In genomic region chr2:173965372-173966025, GRCh38 we compare ENCODE assay signal across 8 cellular contexts. TPM values are rescaled to one million over a fixed set of nuclear protein-coding genes. Genes with fewer than 3 reads are reported as not detected.
DNase-seq lines count a peak whose midpoint lies in the region; ATAC-seq, FAIRE-seq and TF ChIP-seq lines count a peak whose summit lies in the region.

TSS of gene SP3 (minus strand) at chr2:173965373. CDS start at chr2:173965171, 202 bp downstream.

- H3K27ac ChIP-seq in H1 (ENCODE audit: low read depth, low read length) = peak within 1 kb of the TSS; percentile 87
- H3K27ac ChIP-seq in mesendoderm (ENCODE audit: low read depth, low read length) = peak within 1 kb of the TSS; percentile 100

- H4K8ac ChIP-seq in H1 (ENCODE audit: extremely low read depth, insufficient read depth, low read length) (peak within 1 kb of the TSS; percentile 97), mesendoderm (ENCODE audit: low read depth, low read length) (peak within 1 kb of the TSS; percentile 98)

- peaks cover 0 to 2% of the 10 kb centered on the region in 2 experiments for H4K20me1 ChIP-seq in H1 (replicated peaks in 1 of 2; ENCODE audit: control insufficient read depth in 1 of 2, insufficient read depth in 2 of 2, low read length in 2 of 2)

- H3K36me3 Mint-ChIP-seq in activated CD8-positive, alpha-beta memory T cell treated with anti-CD3 and anti-CD28 coated beads, Interleukin-2, amount 10 ng/mL, durations not matched to agents 7 days and 5 days = peaks cover 21% of the 10 kb centered on the region

- no peak within 1 kb of the TSS for H2BK15ac ChIP-seq in H1 (ENCODE audit: low read length)
- H2BK15ac ChIP-seq in mesendoderm (replicated peaks; ENCODE audit: low read depth) = peak within 1 kb of the TSS; percentile 38

- H3K36me3 ChIP-seq in NT2/D1 (ENCODE audit: insufficient read depth, insufficient read length, low read length) (peaks cover 9% of the 10 kb centered on the region), H1 (ENCODE audit: control insufficient read depth in 2 of 4, insufficient read depth in 4 of 4, low read length in 3 of 4) (peaks cover 0 to 5% (median 2%) of the 10 kb centered on the region in 4 experiments; a peak in 3 of 8 replicates), mesendoderm (ENCODE audit: control insufficient read depth, insufficient read depth, low read length) (no peaks in the 10 kb centered on the region)

- H3K27me3 ChIP-seq in NT2/D1 (ENCODE audit: insufficient read depth, insufficient read length) = no peaks in the 10 kb centered on the region
- H3K27me3 ChIP-seq in H1 (replicated peaks in 1 of 4; ENCODE audit: control insufficient read depth in 3 of 4, extremely low read depth in 1 of 4, insufficient read depth in 3 of 4, low read length in 3 of 4) = no peaks in the 10 kb centered on the region
- no peaks in the 10 kb centered on the region for H3K27me3 ChIP-seq in mesendoderm (ENCODE audit: insufficient read depth, low read length, poor library complexity)

- CTCF ChIA-PET in activated CD8-positive, alpha-beta memory T cell treated with anti-CD3 and anti-CD28 coated beads, Interleukin-2, amount 10 ng/mL, durations not matched to agents 7 days and 5 days (lab: Charles Lee) = interaction anchor here (0.8 to 1.5 kb wide), 2 partner anchors 9 to 283 kb away, joined by 3 read pairs; partner anchors contain the start of gene OLA1
- CTCF ChIA-PET in H1 (lab: Charles Lee; ENCODE audit: partially characterized antibody) = no interaction called here

- no peaks in the 10 kb centered on the region for H3K9me3 Mint-ChIP-seq in activated CD8-positive, alpha-beta memory T cell treated with anti-CD3 and anti-CD28 coated beads, Interleukin-2, amount 10 ng/mL, durations not matched to agents 7 days and 5 days (ENCODE audit: low read depth)

- H3K14ac ChIP-seq in H1 (ENCODE audit: insufficient read length) = no peak within 1 kb of the TSS

- DNase-seq in COLO829 (ENCODE audit: low spot score) (peak; percentile 95), HT1080 (ENCODE audit: low read depth) (peak; percentile 95), NT2/D1 (ENCODE audit: low read depth, low spot score) (peak; percentile 97), H1 (ENCODE audit: low read depth in 1 of 2, low spot score in 2 of 2) (peak; percentile 89 to 96), mesendoderm (peak; percentile 99)
- peak; percentile 97 for DNase-seq in activated CD8-positive, alpha-beta memory T cell treated with anti-CD3 and anti-CD28 coated beads, Interleukin-2, amount 10 ng/mL, durations not matched to agents 7 days and 5 days
- peak; percentile 88 for DNase-seq in stimulated activated CD8-positive, alpha-beta memory T cell treated with anti-CD3 and anti-CD28 coated beads, Interleukin-15, amount 100 ng/mL, for 1 hour (ENCODE audit: low read depth)

- no peak within 1 kb of the TSS for H2BK12ac ChIP-seq in H1 (ENCODE audit: low read depth, low read length)

- H4K5ac ChIP-seq in H1 (ENCODE audit: insufficient read length, low read depth, low read length) = peak within 1 kb of the TSS; percentile 99
- H4K5ac ChIP-seq in mesendoderm (ENCODE audit: low read length) = no peak within 1 kb of the TSS

- WGBS in H1 (ENCODE audit: extremely low coverage in 1 of 2, insufficient coverage in 1 of 2, insufficient read length in 1 of 2, insufficient replicate concordance in 2 of 2, low coverage in 1 of 2, low lambda C conversion rate in 2 of 2, missing lambda C conversion rate in 1 of 2), 2 experiments = 1% methylated on average over 45 of the region's 52 CpGs; no CpG with 5 or more reads in 1 of the 2 experiments
- no CpG with 5 or more reads among the region's 52 CpGs for WGBS in mesendoderm (ENCODE audit: extremely low coverage, insufficient coverage, low lambda C conversion rate)

- H2BK120ac ChIP-seq in H1 (replicated peaks; ENCODE audit: low read depth, low read length) = peak within 1 kb of the TSS; percentile 94
- peak within 1 kb of the TSS; percentile 39 for H2BK120ac ChIP-seq in mesendoderm (ENCODE audit: low read depth, low read length)

- H3K4ac ChIP-seq in H1 (replicated peaks; ENCODE audit: insufficient read length, low read depth, low read length) (peak within 1 kb of the TSS; percentile 97), mesendoderm (ENCODE audit: low read depth, low read length) (peak within 1 kb of the TSS; percentile 99)

- H3K4me1 Mint-ChIP-seq in activated CD8-positive, alpha-beta memory T cell treated with anti-CD3 and anti-CD28 coated beads, Interleukin-2, amount 10 ng/mL, durations not matched to agents 7 days and 5 days = peaks cover 24% of the 10 kb centered on the region

- no peak within 1 kb of the TSS for H2AFZ ChIP-seq in H1 (ENCODE audit: low read length)

- TF ChIP-seq POLR2A in H1 (IDR thresholded peaks at IDR 0.05; ENCODE audit: control extremely low read depth in 1 of 2, low read depth in 2 of 2, low read length in 2 of 2) = peak in 1 of 2 experiments; percentile 32; a peak in 2 of 3 replicates

- H3K23ac ChIP-seq in H1 (ENCODE audit: insufficient read length) (no peak within 1 kb of the TSS), mesendoderm (ENCODE audit: low read length) (peak within 1 kb of the TSS; percentile 60)

- POLR2A ChIA-PET in H1 (lab: Charles Lee; ENCODE audit: partially characterized antibody) = interaction anchor here (1.0 to 2.0 kb wide), 3 partner anchors 15 to 58 kb away, joined by 3 to 6 read pairs (median 4); no protein-coding TSS in a partner anchor

- TF ChIP-seq RAD21 in H1 (IDR thresholded peaks at IDR 0.05 in 1 of 2, conservative IDR thresholded peaks at IDR 0.05 in 1 of 2; ENCODE audit: low read depth in 2 of 2, low read length in 2 of 2) = peak in 1 of 2 experiments; percentile 16; a peak in 2 of 4 replicates

- no peak within 1 kb of the TSS for H2BK20ac ChIP-seq in H1 (ENCODE audit: low read length)

- peak within 1 kb of the TSS; percentile 98 for H4K91ac ChIP-seq in H1 (replicated peaks; ENCODE audit: insufficient read length, low read length)

- H3K9me3 ChIP-seq in NT2/D1 (ENCODE audit: insufficient read depth, low read length) (no peaks in the 10 kb centered on the region), H1 (ENCODE audit: insufficient read depth in 2 of 2, low read depth in 1 of 2, low read length in 1 of 2) (no peaks in the 10 kb centered on the region)

- H3K4me1 ChIP-seq in NT2/D1 (ENCODE audit: insufficient read depth, insufficient read length) (no peaks in the 10 kb centered on the region), H1 (replicated peaks in 1 of 4; ENCODE audit: control insufficient read depth in 3 of 4, insufficient read depth in 4 of 4, low read length in 3 of 4) (peaks cover 0 to 7% (median 3%) of the 10 kb centered on the region in 4 experiments; a peak in 3 of 7 replicates), mesendoderm (ENCODE audit: control insufficient read depth, low read depth, low read length) (no peaks in the 10 kb centered on the region)

- no peaks in the 10 kb centered on the region; the same call in 1 of the 2 replicates for H3K79me1 ChIP-seq in H1 (ENCODE audit: low read depth, low read length)
- H3K79me1 ChIP-seq in mesendoderm (ENCODE audit: low read length) = no peaks in the 10 kb centered on the region

- TF ChIP-seq CTCF in H1 (IDR thresholded peaks at IDR 0.05; ENCODE audit: control extremely low read depth in 1 of 3, insufficient read depth in 1 of 3, low read depth in 1 of 3, low read length in 3 of 3) = no peak

- H3K9ac ChIP-seq in NT2/D1 (ENCODE audit: insufficient read length, low read depth) (peak within 1 kb of the TSS; percentile 100), H1 (replicated peaks in 1 of 4; ENCODE audit: extremely low read depth in 1 of 4, low read depth in 3 of 4, low read length in 3 of 4) (peak within 1 kb of the TSS; percentile 80 to 89 (median 86)), mesendoderm (ENCODE audit: low read length) (peak within 1 kb of the TSS; percentile 97)

- FAIRE-seq in H1 (lab: Jason Lieb, UNC) = no peak

- peak within 1 kb of the TSS; percentile 71 to 83 for H3K4me2 ChIP-seq in H1 (ENCODE audit: insufficient read depth in 1 of 2, low read depth in 2 of 2, low read length in 2 of 2)
- peak within 1 kb of the TSS; percentile 79 for H3K4me2 ChIP-seq in mesendoderm (ENCODE audit: low read length)

- H3K4me3 ChIP-seq in NT2/D1 (ENCODE audit: insufficient read length, low read depth) = peak within 1 kb of the TSS; percentile 96
- H3K4me3 ChIP-seq in H1 (ENCODE audit: extremely low read depth in 1 of 4, insufficient read depth in 2 of 4, low read depth in 3 of 4, low read length in 4 of 4) = peak within 1 kb of the TSS; percentile 69 to 99 (median 86)
- peak within 1 kb of the TSS; percentile 82 for H3K4me3 ChIP-seq in mesendoderm (ENCODE audit: low read length)

- H2BK5ac ChIP-seq in H1 (ENCODE audit: low read depth, low read length) (peak within 1 kb of the TSS; percentile 92), mesendoderm (ENCODE audit: low read length) (peak within 1 kb of the TSS; percentile 79)

- ATAC-seq in GM21360 (IDR thresholded peaks at IDR 0.05; ENCODE audit: unreplicated experiment) = peak; percentile 63
- ATAC-seq in activated CD8-positive, alpha-beta memory T cell treated with anti-CD3 and anti-CD28 coated beads, Interleukin-2, amount 10 ng/mL, durations not matched to agents 7 days and 5 days = peak; percentile 78

- H3K27ac Mint-ChIP-seq in activated CD8-positive, alpha-beta memory T cell treated with anti-CD3 and anti-CD28 coated beads, Interleukin-2, amount 10 ng/mL, durations not matched to agents 7 days and 5 days = peak within 1 kb of the TSS; percentile 99

- peak within 1 kb of the TSS; percentile 84 for H3K4me3 Mint-ChIP-seq in activated CD8-positive, alpha-beta memory T cell treated with anti-CD3 and anti-CD28 coated beads, Interleukin-2, amount 10 ng/mL, durations not matched to agents 7 days and 5 days

- H3K79me2 ChIP-seq in H1 (ENCODE audit: control insufficient read depth in 1 of 2, insufficient read depth in 2 of 2, low read length in 2 of 2) (peaks cover 16 to 34% of the 10 kb centered on the region in 2 experiments; a peak in 3 of 4 replicates), mesendoderm (ENCODE audit: control insufficient read depth, insufficient read depth, low read length) (peaks cover 25% of the 10 kb centered on the region)

- H2AK5ac ChIP-seq in H1 (ENCODE audit: low read depth, low read length) (no peak within 1 kb of the TSS), mesendoderm (ENCODE audit: low read length) (no peak within 1 kb of the TSS)

- H3K27me3 Mint-ChIP-seq in activated CD8-positive, alpha-beta memory T cell treated with anti-CD3 and anti-CD28 coated beads, Interleukin-2, amount 10 ng/mL, durations not matched to agents 7 days and 5 days = no peaks in the 10 kb centered on the region

- peak within 1 kb of the TSS; percentile 93 for H3K56ac ChIP-seq in H1 (replicated peaks; ENCODE audit: insufficient read length, low read depth, low read length)
- peak within 1 kb of the TSS; percentile 98 for H3K56ac ChIP-seq in mesendoderm (ENCODE audit: low read length)

- TF ChIP-seq EP300 in H1 (IDR thresholded peaks at IDR 0.05; ENCODE audit: borderline replicate concordance in 1 of 2, low read depth in 2 of 2, low read length in 2 of 2) = no peak

- H3K23me2 ChIP-seq in H1 (ENCODE audit: low read depth, low read length) = no peaks in the 10 kb centered on the region

- H3K18ac ChIP-seq in H1 (ENCODE audit: extremely low read depth, low read length) (peak within 1 kb of the TSS; percentile 99), mesendoderm (ENCODE audit: low read length) (peak within 1 kb of the TSS; percentile 100)

RNA-seq across cellular contexts. Expression of gene SP3, which starts in this region (rescaled TPM):
- 107 and 117 TPM in 2 replicates for total RNA-seq in HT1080 (2014; rRNA removed; shearing (Covaris generic))
- 38.3 and 49.7 TPM in 2 replicates for polyA plus RNA-seq in HT1080 (2015; cell fraction: cytosol; rRNA removed)
- polyA plus RNA-seq in HT1080 (2015; cell fraction: nucleus; rRNA removed) = 52.2 and 60.7 TPM in 2 replicates
- 100 to 1,000 TPM in 1 of 2 experiments, 10 to 100 TPM in 1; 95.7 to 105 TPM for total RNA-seq in activated CD8-positive, alpha-beta memory T cell treated with anti-CD3 and anti-CD28 coated beads, Interleukin-2, amount 10 ng/mL, durations not matched to agents 7 days and 5 days
- total RNA-seq in H1 (2021; fragmentation: NEBNext Ultra II Directional; extraction: Animal tissue kit (Norgen Biotek cat#: 25700)) = 85.1 and 92.1 TPM in 2 replicates
- 20.2 and 31.0 TPM in 2 replicates for polyA plus RNA-seq in H1 (2011; rRNA removed)
- 29.7 TPM for polyA plus RNA-seq in H1 (2011; cell fraction: cytosol; rRNA removed)
- polyA plus RNA-seq in H1 (2011; cell fraction: nucleus; rRNA removed) = 35.4 TPM
- polyA plus RNA-seq in H1 (2012, experiment 1 of 2) = 31.0 to 46.1 TPM (median 39.0 TPM) in 4 replicates
- 2.5 TPM for polyA plus RNA-seq in H1 (2012, experiment 2 of 2)
- polyA plus RNA-seq in H1 (2013, experiment 1 of 2) = 28.3 TPM
- polyA plus RNA-seq in H1 (2013, experiment 2 of 2) = 28.7 TPM
- 119 and 166 TPM in 2 replicates for polyA minus RNA-seq in H1 (2011; rRNA and poly(A)+ RNA removed)
- polyA minus RNA-seq in H1 (2011; cell fraction: cytosol; rRNA and poly(A)+ RNA removed) = 54.6 TPM
- 158 TPM for polyA minus RNA-seq in H1 (2011; cell fraction: nucleus; rRNA and poly(A)+ RNA removed)
- 36.5 TPM for polyA plus RNA-seq in mesendoderm (2013, experiment 1 of 2)
- 35.4 TPM for polyA plus RNA-seq in mesendoderm (2013, experiment 2 of 2)

Comparison
In these comparisons a context has a peak if more than half of its experiments do, and no peak if none do; other contexts are left out.
1. Peak in every context shown above with its lines: DNase-seq, ATAC-seq, H3K4me3 ChIP-seq and H3K27ac ChIP-seq.